Comparison of ENCODE assay signal across 16 cellular contexts in genomic region chr10:113100299-113100680, GRCh38.
"Had no signal": no experiment of that assay in that cellular context is flagged by ENCODE, and none has a peak within 500 bp of the region (broad histone marks: within the 10 kb centered on the region; RNA-seq: fewer than 3 reads in every experiment).

No MANE protein-coding gene starts in this region.

- H3K27ac Mint-ChIP-seq: activated naive CD4-positive, alpha-beta T cell treated with anti-CD3 and anti-CD28 coated beads for 36 hours; activated naive CD8-positive, alpha-beta T cell treated with anti-CD3 and anti-CD28 coated beads, Interleukin-2, amount 50 U/mL, for 24 hours; immature natural killer cell; natural killer cell had no signal

- H3K27me3 ChIP-seq: brain microvascular endothelial cell, heart right ventricle, suprapubic skin had no signal

- ATAC-seq: activated CD4-positive, CD25-positive, alpha-beta regulatory T cell treated with anti-CD3 and anti-CD28 coated beads, Interleukin-2, amount 50 U/mL, for 24 hours; activated naive CD8-positive, alpha-beta T cell treated with anti-CD3 and anti-CD28 coated beads, Interleukin-2, amount 50 U/mL, for 24 hours; activated T-cell treated with anti-CD3 and anti-CD28 coated beads, Interleukin-2, amount 50 U/mL, for 4 hours; natural killer cell; stimulated activated naive CD8-positive, alpha-beta T cell treated with anti-CD3 and anti-CD28 coated beads, Interleukin-15, Interleukin-2, amounts not matched to agents 100 U/mL and 50 U/mL, for 24 hours had no signal

- H3K36me3 Mint-ChIP-seq: immature natural killer cell, natural killer cell had no signal

- H3K9me3 ChIP-seq: heart right ventricle, suprapubic skin had no signal

- H3K27me3 Mint-ChIP-seq: activated naive CD8-positive, alpha-beta T cell treated with anti-CD3 and anti-CD28 coated beads, Interleukin-2, amount 50 U/mL, for 24 hours had no signal

- H3K9me3 Mint-ChIP-seq: activated naive CD4-positive, alpha-beta T cell treated with anti-CD3 and anti-CD28 coated beads for 36 hours; activated naive CD8-positive, alpha-beta T cell treated with anti-CD3 and anti-CD28 coated beads, Interleukin-2, amount 50 U/mL, for 24 hours; activated T-cell treated with anti-CD3 and anti-CD28 coated beads, Interleukin-2, amount 50 U/mL, for 4 hours; immature natural killer cell; natural killer cell had no signal

- H3K36me3 ChIP-seq: brain microvascular endothelial cell, suprapubic skin had no signal

- H3K4me3 ChIP-seq: coronary artery, heart right ventricle, suprapubic skin had no signal

- H3K27ac ChIP-seq: brain microvascular endothelial cell, heart right ventricle had no signal

- H3K4me3 Mint-ChIP-seq: activated naive CD4-positive, alpha-beta T cell treated with anti-CD3 and anti-CD28 coated beads for 36 hours; activated naive CD8-positive, alpha-beta T cell treated with anti-CD3 and anti-CD28 coated beads, Interleukin-2, amount 50 U/mL, for 24 hours; activated T-cell treated with anti-CD3 and anti-CD28 coated beads, Interleukin-2, amount 50 U/mL, for 4 hours; immature natural killer cell; natural killer cell had no signal

- DNase-seq: activated CD4-positive, alpha-beta T cell treated with anti-CD3 and anti-CD28 coated beads, Interleukin-2, amount 50 U/mL, for 1 hour; activated CD8-positive, alpha-beta memory T cell treated with anti-CD3 and anti-CD28 coated beads, Interleukin-2, amount 50 U/mL, for 4 hours; activated naive CD4-positive, alpha-beta T cell treated with anti-CD3 and anti-CD28 coated beads for 36 hours; activated naive CD8-positive, alpha-beta T cell treated with anti-CD3 and anti-CD28 coated beads, Interleukin-2, amount 50 U/mL, for 24 hours; activated T-cell treated with anti-CD3 and anti-CD28 coated beads, Interleukin-2, amount 50 U/mL, for 4 hours; anterior cingulate cortex; brain microvascular endothelial cell; heart right ventricle; immature natural killer cell; natural killer cell; posterior cingulate gyrus; stimulated activated naive CD8-positive, alpha-beta T cell treated with anti-CD3 and anti-CD28 coated beads, Interleukin-15, Interleukin-2, amounts not matched to agents 100 U/mL and 50 U/mL, for 24 hours; T1000 had no signal
